1 cellular context compared by ENCODE assay signal in the genomic region with DNA sequence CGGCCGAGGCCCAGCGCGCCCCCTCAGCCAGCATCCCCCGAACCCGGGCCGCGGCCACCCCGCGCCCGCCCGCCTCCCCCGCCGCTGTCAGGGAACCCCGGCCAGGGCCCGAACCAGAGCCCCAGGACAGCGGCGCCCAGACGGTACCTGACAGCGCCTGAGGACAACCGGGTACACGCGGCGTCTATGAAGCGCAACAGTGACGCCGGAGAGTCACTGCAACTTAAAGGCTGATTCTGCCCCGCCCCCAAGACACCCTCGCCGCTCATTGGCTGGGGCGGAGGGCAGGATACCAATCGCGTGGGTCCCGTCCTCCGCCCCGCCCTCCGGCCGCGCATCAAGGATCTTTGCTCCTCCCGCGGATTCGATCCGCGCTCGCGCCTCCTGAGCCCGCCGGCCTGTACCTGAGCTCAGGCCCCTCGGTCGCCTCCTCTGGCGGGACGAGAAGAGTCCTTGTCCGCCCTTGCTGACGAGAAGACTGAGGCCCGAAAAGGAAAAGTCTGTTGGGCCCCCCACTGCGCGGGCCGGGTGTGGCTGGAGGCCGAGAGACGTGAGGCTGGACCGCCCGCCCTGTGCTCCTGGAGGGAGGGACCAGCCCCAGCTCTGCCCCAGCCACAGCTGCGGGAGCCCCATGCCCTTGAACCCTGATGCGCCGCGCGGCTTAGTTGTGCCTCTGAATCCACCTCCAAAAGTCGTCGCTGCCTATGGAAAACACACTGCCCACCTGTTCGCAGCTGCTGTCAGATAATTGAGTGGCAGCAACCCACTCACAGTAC.
TF ChIP-seq lines count a peak whose summit lies in the region.

A gene (minus strand): TSS at position 198 of the 776 bp plus-strand sequence. CDS start 6,752 bp downstream, outside the sequence.

TF ChIP-seq in HepG2, 621 proteins besides CTCF, POLR2A, EP300 and RAD21 (continued from another document and continues in another):
- TF ChIP-seq, protein P1, sequence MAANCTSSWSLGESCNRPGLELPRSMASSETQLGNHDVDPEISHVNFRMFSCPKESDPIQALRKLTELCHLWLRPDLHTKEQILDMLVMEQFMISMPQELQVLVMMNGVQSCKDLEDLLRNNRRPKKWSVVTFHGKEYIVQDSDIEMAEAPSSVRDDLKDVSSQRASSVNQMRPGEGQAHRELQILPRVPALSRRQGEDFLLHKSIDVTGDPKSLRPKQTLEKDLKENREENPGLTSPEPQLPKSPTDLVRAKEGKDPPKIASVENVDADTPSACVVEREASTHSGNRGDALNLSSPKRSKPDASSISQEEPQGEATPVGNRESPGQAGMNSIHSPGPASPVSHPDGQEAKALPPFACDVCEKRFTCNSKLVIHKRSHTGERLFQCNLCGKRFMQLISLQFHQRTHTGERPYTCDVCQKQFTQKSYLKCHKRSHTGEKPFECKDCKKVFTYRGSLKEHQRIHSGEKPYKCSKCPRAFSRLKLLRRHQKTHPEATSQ (CRISPR knock-in tag; IDR thresholded peaks at IDR 0.05; ENCODE audit: borderline replicate concordance) = no peak
- TF ChIP-seq ZNF605 (CRISPR knock-in tag; IDR thresholded peaks at IDR 0.05) = 0 out of 2 replicates have a peak, but pooled peaks have one; percentile 42
- 0 out of 2 replicates have a peak, but pooled peaks have one; percentile 29 for TF ChIP-seq ZFP90 (CRISPR knock-in tag; IDR thresholded peaks at IDR 0.05; ENCODE audit: borderline replicate concordance)
- TF ChIP-seq, protein P2, sequence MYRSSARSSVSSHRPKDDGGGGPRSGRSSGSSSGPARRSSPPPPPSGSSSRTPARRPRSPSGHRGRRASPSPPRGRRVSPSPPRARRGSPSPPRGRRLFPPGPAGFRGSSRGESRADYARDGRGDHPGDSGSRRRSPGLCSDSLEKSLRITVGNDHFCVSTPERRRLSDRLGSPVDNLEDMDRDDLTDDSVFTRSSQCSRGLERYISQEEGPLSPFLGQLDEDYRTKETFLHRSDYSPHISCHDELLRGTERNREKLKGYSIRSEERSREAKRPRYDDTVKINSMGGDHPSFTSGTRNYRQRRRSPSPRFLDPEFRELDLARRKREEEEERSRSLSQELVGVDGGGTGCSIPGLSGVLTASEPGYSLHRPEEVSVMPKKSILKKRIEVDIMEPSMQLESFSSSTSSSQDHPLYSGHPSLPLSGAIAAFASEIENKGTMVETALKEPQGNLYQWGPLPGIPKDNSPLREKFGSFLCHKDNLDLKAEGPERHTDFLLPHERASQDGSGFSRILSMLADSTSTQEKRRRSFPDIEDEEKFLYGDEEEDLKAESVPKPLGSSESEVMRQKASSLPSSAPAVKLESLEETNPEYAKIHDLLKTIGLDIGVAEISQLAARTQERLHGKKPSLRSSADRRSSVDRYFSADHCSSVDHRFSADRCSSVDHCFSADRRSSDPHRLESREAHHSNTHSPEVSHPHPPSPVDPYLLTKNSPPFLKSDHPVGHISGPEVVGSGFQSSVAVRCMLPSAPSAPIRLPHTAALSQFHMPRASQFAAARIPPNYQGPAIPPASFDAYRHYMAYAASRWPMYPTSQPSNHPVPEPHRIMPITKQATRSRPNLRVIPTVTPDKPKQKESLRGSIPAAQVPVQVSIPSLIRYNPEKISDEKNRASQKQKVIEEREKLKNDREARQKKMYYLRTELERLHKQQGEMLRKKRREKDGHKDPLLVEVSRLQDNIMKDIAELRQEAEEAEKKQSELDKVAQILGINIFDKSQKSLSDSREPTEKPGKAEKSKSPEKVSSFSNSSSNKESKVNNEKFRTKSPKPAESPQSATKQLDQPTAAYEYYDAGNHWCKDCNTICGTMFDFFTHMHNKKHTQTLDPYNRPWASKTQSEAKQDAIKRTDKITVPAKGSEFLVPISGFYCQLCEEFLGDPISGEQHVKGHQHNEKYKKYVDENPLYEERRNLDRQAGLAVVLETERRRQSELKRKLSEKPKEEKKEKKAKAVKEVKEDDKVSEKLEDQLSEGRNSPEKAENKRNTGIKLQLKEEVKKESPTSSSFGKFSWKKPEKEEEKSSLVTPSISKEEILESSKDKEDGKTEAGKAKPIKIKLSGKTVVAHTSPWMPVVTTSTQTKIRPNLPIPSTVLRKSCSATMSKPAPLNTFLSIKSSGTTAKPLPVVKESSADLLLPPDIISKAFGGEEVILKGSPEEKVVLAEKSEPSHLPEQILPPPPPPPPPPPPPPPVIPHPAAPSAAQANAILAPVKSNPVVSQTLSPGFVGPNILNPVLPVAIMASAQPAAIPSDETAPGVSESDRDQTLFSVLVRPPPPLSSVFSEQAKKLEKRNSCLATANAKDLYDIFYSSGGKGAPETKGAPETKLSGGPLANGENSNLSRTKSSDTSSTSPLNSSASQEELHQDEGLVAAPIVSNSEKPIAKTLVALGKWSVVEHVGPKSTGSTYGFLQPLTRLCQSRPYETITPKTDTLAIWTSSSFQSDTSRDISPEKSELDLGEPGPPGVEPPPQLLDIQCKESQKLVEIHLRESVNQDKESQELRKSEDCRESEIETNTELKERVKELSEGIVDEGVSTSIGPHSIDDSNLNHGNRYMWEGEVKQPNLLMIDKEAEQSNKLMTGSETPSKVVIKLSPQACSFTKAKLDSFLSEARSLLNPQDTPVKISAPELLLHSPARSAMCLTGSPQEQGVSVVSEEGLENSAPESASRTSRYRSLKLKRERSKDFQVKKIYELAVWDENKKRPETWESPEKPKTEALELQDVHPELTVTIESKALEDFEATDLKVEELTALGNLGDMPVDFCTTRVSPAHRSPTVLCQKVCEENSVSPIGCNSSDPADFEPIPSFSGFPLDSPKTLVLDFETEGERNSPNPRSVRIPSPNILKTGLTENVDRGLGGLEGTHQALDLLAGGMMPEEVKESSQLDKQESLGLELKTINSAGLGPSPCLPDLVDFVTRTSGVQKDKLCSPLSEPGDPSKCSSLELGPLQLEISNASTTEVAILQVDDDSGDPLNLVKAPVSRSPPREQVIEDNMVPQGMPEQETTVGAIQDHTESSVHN (CRISPR knock-in tag; IDR thresholded peaks at IDR 0.05) = 0 out of 2 replicates have a peak, but pooled peaks have one; percentile 23
- peak; percentile 44; the same call in 1 of the 2 replicates for TF ChIP-seq ZNF788 (CRISPR knock-in tag; IDR thresholded peaks at IDR 0.05; ENCODE audit: borderline replicate concordance)
- no peak for TF ChIP-seq ZFP36L2 (CRISPR knock-in tag; IDR thresholded peaks at IDR 0.05)
- no peak for TF ChIP-seq GPN1 (CRISPR knock-in tag; IDR thresholded peaks at IDR 0.05; ENCODE audit: borderline replicate concordance)
- TF ChIP-seq, protein P3, sequence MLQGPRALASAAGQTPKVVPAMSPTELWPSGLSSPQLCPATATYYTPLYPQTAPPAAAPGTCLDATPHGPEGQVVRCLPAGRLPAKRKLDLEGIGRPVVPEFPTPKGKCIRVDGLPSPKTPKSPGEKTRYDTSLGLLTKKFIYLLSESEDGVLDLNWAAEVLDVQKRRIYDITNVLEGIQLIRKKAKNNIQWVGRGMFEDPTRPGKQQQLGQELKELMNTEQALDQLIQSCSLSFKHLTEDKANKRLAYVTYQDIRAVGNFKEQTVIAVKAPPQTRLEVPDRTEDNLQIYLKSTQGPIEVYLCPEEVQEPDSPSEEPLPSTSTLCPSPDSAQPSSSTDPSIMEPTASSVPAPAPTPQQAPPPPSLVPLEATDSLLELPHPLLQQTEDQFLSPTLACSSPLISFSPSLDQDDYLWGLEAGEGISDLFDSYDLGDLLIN (CRISPR knock-in tag; IDR thresholded peaks at IDR 0.05; ENCODE audit: borderline replicate concordance) = peak; percentile 62; the same call in 1 of the 2 replicates
- TF ChIP-seq, protein P4, sequence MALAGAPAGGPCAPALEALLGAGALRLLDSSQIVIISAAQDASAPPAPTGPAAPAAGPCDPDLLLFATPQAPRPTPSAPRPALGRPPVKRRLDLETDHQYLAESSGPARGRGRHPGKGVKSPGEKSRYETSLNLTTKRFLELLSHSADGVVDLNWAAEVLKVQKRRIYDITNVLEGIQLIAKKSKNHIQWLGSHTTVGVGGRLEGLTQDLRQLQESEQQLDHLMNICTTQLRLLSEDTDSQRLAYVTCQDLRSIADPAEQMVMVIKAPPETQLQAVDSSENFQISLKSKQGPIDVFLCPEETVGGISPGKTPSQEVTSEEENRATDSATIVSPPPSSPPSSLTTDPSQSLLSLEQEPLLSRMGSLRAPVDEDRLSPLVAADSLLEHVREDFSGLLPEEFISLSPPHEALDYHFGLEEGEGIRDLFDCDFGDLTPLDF (CRISPR knock-in tag; IDR thresholded peaks at IDR 0.05) = 0 out of 2 replicates have a peak, but pooled peaks have one; percentile 49
- TF ChIP-seq SALL2 (CRISPR knock-in tag; IDR thresholded peaks at IDR 0.05) = peak; percentile 78; the same call in 1 of the 2 replicates
- no peak for TF ChIP-seq ZNF644 (CRISPR knock-in tag; IDR thresholded peaks at IDR 0.05; ENCODE audit: low read depth)
- TF ChIP-seq, protein P5, sequence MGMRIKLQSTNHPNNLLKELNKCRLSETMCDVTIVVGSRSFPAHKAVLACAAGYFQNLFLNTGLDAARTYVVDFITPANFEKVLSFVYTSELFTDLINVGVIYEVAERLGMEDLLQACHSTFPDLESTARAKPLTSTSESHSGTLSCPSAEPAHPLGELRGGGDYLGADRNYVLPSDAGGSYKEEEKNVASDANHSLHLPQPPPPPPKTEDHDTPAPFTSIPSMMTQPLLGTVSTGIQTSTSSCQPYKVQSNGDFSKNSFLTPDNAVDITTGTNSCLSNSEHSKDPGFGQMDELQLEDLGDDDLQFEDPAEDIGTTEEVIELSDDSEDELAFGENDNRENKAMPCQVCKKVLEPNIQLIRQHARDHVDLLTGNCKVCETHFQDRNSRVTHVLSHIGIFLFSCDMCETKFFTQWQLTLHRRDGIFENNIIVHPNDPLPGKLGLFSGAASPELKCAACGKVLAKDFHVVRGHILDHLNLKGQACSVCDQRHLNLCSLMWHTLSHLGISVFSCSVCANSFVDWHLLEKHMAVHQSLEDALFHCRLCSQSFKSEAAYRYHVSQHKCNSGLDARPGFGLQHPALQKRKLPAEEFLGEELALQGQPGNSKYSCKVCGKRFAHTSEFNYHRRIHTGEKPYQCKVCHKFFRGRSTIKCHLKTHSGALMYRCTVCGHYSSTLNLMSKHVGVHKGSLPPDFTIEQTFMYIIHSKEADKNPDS (CRISPR knock-in tag; IDR thresholded peaks at IDR 0.05) = no peak
- TF ChIP-seq ZNF225 (CRISPR knock-in tag; IDR thresholded peaks at IDR 0.05) = no peak
- no peak; the same call in 1 of the 2 replicates for TF ChIP-seq KDM5B (CRISPR knock-in tag; IDR thresholded peaks at IDR 0.05; ENCODE audit: borderline replicate concordance)
- TF ChIP-seq, protein P6, sequence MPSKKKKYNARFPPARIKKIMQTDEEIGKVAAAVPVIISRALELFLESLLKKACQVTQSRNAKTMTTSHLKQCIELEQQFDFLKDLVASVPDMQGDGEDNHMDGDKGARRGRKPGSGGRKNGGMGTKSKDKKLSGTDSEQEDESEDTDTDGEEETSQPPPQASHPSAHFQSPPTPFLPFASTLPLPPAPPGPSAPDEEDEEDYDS (CRISPR knock-in tag; IDR thresholded peaks at IDR 0.05) = peak; percentile 100
- no peak; the same call in none of the 2 replicates for TF ChIP-seq CBFB (CRISPR knock-in tag; IDR thresholded peaks at IDR 0.05)
- no peak for TF ChIP-seq NKX3-1 (CRISPR knock-in tag; IDR thresholded peaks at IDR 0.05)
- no peak for TF ChIP-seq AGO1 (IDR thresholded peaks at IDR 0.05; ENCODE audit: low read depth, low read length, poor library complexity, severe bottlenecking)
- peak; percentile 91 for TF ChIP-seq NFYB (CRISPR knock-in tag; IDR thresholded peaks at IDR 0.05)
- TF ChIP-seq CHD4 (IDR thresholded peaks at IDR 0.05; ENCODE audit: borderline replicate concordance, low read length) = no peak
- TF ChIP-seq GTF2F1 (IDR thresholded peaks at IDR 0.05; ENCODE audit: low read length) = peak; percentile 72
- peak; percentile 59; the same call in 1 of the 2 replicates for TF ChIP-seq RFXANK (CRISPR knock-in tag; IDR thresholded peaks at IDR 0.05)
- TF ChIP-seq, protein P7, sequence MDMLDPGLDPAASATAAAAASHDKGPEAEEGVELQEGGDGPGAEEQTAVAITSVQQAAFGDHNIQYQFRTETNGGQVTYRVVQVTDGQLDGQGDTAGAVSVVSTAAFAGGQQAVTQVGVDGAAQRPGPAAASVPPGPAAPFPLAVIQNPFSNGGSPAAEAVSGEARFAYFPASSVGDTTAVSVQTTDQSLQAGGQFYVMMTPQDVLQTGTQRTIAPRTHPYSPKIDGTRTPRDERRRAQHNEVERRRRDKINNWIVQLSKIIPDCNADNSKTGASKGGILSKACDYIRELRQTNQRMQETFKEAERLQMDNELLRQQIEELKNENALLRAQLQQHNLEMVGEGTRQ (IDR thresholded peaks at IDR 0.05; ENCODE audit: low read depth, low read length) = no peak
- TF ChIP-seq, protein P7 (CRISPR knock-in tag; IDR thresholded peaks at IDR 0.05; ENCODE audit: borderline replicate concordance) = peak; percentile 31; the same call in 1 of the 2 replicates
- TF ChIP-seq GATAD2A (CRISPR knock-in tag; IDR thresholded peaks at IDR 0.05) = peak; percentile 8; the same call in 1 of the 2 replicates
- TF ChIP-seq SNAI1 (CRISPR knock-in tag; IDR thresholded peaks at IDR 0.05; ENCODE audit: borderline replicate concordance) = no peak
- TF ChIP-seq ZNF543 (CRISPR knock-in tag; IDR thresholded peaks at IDR 0.05) = no peak
- TF ChIP-seq SIN3A (IDR thresholded peaks at IDR 0.05; ENCODE audit: borderline replicate concordance, low read depth, low read length) = peak; percentile 88
- TF ChIP-seq ZNF549 (CRISPR knock-in tag; IDR thresholded peaks at IDR 0.05) = no peak
